In genomic region chr10:27241640-27242472, GRCh38 we compare ENCODE assay signal across 8 cellular contexts. TPM values are rescaled to one million over a fixed set of nuclear protein-coding genes. Genes with fewer than 3 reads are reported as not detected.
A peak's percentile ranks its signal among the peaks of the same experiment; 100 is the strongest.
DNase-seq lines count a peak whose midpoint lies in the region; ATAC-seq and TF ChIP-seq lines count a peak whose summit lies in the region.

No MANE protein-coding gene starts in this region.

- TF ChIP-seq POLR2A in GM10847 (IDR thresholded peaks at IDR 0.05; ENCODE audit: extremely low read depth, insufficient read length) (peak; percentile 69), NB4 (IDR thresholded peaks at IDR 0.05; ENCODE audit: extremely low read depth, insufficient read length) (peak; percentile 65), thyroid gland (IDR thresholded peaks at IDR 0.05) (peak; percentile 42 to 97)

- H3K4me3 Mint-ChIP-seq in glutamatergic neuron (ENCODE audit: unreplicated experiment): peak overlapping the region; percentile 91
- H3K4me3 Mint-ChIP-seq in osteocyte (ENCODE audit: unreplicated experiment): peak overlapping the region; percentile 93

- H3K9ac ChIP-seq in SK-N-SH: peak overlapping the region; percentile 83

- POLR2A ChIA-PET in SK-N-SH (lab: Yijun Ruan, JAX): interaction anchor here (0.6 to 1.3 kb wide), 5 partner anchors 15 to 121 kb away, joined by 3 to 4 read pairs (median 3); partner anchors contain the start of gene YME1L1

- H3K4me2 ChIP-seq in SK-N-SH: peak overlapping the region; percentile 75

- DNase-seq in NB4 (ENCODE audit: low read depth) (peak; percentile 94), SK-N-SH (peak; percentile 85), glutamatergic neuron (peak; percentile 93), osteocyte (ENCODE audit: extremely low spot score, unreplicated experiment) (peak; percentile 96), thyroid gland (peak; percentile 93 to 94)
- peak; percentile 87 to 90 for DNase-seq in activated naive CD4-positive, alpha-beta T cell treated with anti-CD3 and anti-CD28 coated beads, Interleukin-2, amount 50 U/mL, for 72 hours (ENCODE audit: low spot score in 2 of 2)

- H3K9me2 ChIP-seq in SK-N-SH: no peaks in the 10 kb centered on the region

- peaks cover 16% of the 10 kb centered on the region for H3K4me1 Mint-ChIP-seq in glutamatergic neuron (ENCODE audit: low read depth, unreplicated experiment)
- peaks cover 28% of the 10 kb centered on the region for H3K4me1 Mint-ChIP-seq in osteocyte (ENCODE audit: unreplicated experiment)

- H3K4me3 ChIP-seq in NB4 (ENCODE audit: low read depth, low read length) (peak overlapping the region; percentile 86), SK-N-SH (ENCODE audit: low read depth in 2 of 2, low read length in 1 of 2) (peak overlapping the region; percentile 84 to 90), thyroid gland (replicated peaks in 1 of 3) (peak overlapping the region; percentile 6 to 76 (median 57))

- H2AFZ ChIP-seq in SK-N-SH (ENCODE audit: low read depth): peak overlapping the region; percentile 91

- H3K27me3 Mint-ChIP-seq in glutamatergic neuron (ENCODE audit: unreplicated experiment): peaks cover 12% of the 10 kb centered on the region
- H3K27me3 Mint-ChIP-seq in osteocyte (ENCODE audit: unreplicated experiment): no peaks in the 10 kb centered on the region

- TF ChIP-seq EP300 in SK-N-SH (IDR thresholded peaks at IDR 0.05; ENCODE audit: borderline replicate concordance in 1 of 2, low read depth in 1 of 2, low read length in 1 of 2): no peak

- H3K9me3 Mint-ChIP-seq in activated naive CD4-positive, alpha-beta T cell treated with anti-CD3 and anti-CD28 coated beads, Interleukin-2, amount 50 U/mL, for 72 hours: no peaks in the 10 kb centered on the region
- H3K9me3 Mint-ChIP-seq in glutamatergic neuron (ENCODE audit: unreplicated experiment) (peaks cover 23% of the 10 kb centered on the region), osteocyte (ENCODE audit: unreplicated experiment) (no peaks in the 10 kb centered on the region)

- peak overlapping the region; percentile 96 to 98 for H3K27ac Mint-ChIP-seq in activated naive CD4-positive, alpha-beta T cell treated with anti-CD3 and anti-CD28 coated beads, Interleukin-2, amount 50 U/mL, for 72 hours
- H3K27ac Mint-ChIP-seq in glutamatergic neuron (ENCODE audit: unreplicated experiment) (peak overlapping the region; percentile 98), osteocyte (ENCODE audit: unreplicated experiment) (peak overlapping the region; percentile 98)

- peak; percentile 71 for ATAC-seq in HG02588 (IDR thresholded peaks at IDR 0.05; ENCODE audit: unreplicated experiment)
- ATAC-seq in activated naive CD4-positive, alpha-beta T cell treated with anti-CD3 and anti-CD28 coated beads, Interleukin-2, amount 50 U/mL, for 72 hours: peak; percentile 73 to 79

- H3K36me3 Mint-ChIP-seq in activated naive CD4-positive, alpha-beta T cell treated with anti-CD3 and anti-CD28 coated beads, Interleukin-2, amount 50 U/mL, for 72 hours: peaks cover 24 to 39% of the 10 kb centered on the region in 2 donors
- H3K36me3 Mint-ChIP-seq in glutamatergic neuron (ENCODE audit: unreplicated experiment) (no peaks in the 10 kb centered on the region), osteocyte (ENCODE audit: unreplicated experiment) (peaks cover 2% of the 10 kb centered on the region)

- H3K36me3 ChIP-seq in SK-N-SH (replicated peaks in 1 of 2; ENCODE audit: control insufficient read depth in 1 of 2, insufficient read depth in 2 of 2, low read length in 1 of 2) (peaks cover 0 to 7% of the 10 kb centered on the region in 2 experiments), thyroid gland (no peaks in the 10 kb centered on the region)

- intact Hi-C loops in thyroid gland (cut with DNase I): no loop called here

- no peak for TF ChIP-seq RAD21 in SK-N-SH (IDR thresholded peaks at IDR 0.05; ENCODE audit: low read length)

- H3K4me1 ChIP-seq in SK-N-SH (ENCODE audit: control insufficient read depth in 1 of 2, insufficient read depth in 2 of 2, low read depth in 1 of 2, low read length in 1 of 2): peaks cover 0 to 16% of the 10 kb centered on the region in 2 experiments; a peak in 3 of 4 replicates
- peaks cover 7 to 19% of the 10 kb centered on the region in 2 donors for H3K4me1 ChIP-seq in thyroid gland

- peaks cover 35% of the 10 kb centered on the region for H3F3A ChIP-seq in SK-N-SH (replicated peaks; ENCODE audit: insufficient read depth)

- H3K27me3 ChIP-seq in SK-N-SH (ENCODE audit: insufficient read depth): no peaks in the 10 kb centered on the region
- H3K27me3 ChIP-seq in thyroid gland: no peaks in the 10 kb centered on the region

- H3K27ac ChIP-seq in SK-N-SH (ENCODE audit: low read depth in 2 of 2, low read length in 1 of 2) (peak overlapping the region; percentile 97 to 100), thyroid gland (peak overlapping the region; percentile 94 to 97 (median 94))

- CTCF ChIA-PET in SK-N-SH (lab: Yijun Ruan, JAX): interaction anchor here (1.4 to 1.8 kb wide), 2 partner anchors 18 to 88 kb away, joined by 4 to 5 read pairs; partner anchors contain the start of gene YME1L1

- H3K79me2 ChIP-seq in SK-N-SH (ENCODE audit: insufficient read depth): peaks cover 40% of the 10 kb centered on the region

- 2% methylated on average over 43 of the region's 59 CpGs for WGBS in SK-N-SH (ENCODE audit: low lambda C conversion rate)
- 3% methylated on average over 37 to 56 of the region's 59 CpGs for WGBS in thyroid gland, 2 donors

- TF ChIP-seq CTCF in NB4 (IDR thresholded peaks at IDR 0.05; ENCODE audit: low read depth, low read length) (peak; percentile 35), SK-N-SH (IDR thresholded peaks at IDR 0.05) (peak; percentile 39), glutamatergic neuron (IDR thresholded peaks at IDR 0.05; ENCODE audit: partially characterized antibody, unreplicated experiment) (peak; percentile 34), osteocyte (IDR thresholded peaks at IDR 0.05) (peak; percentile 46), thyroid gland (IDR thresholded peaks at IDR 0.05) (peak in 4 of 6 experiments; percentile 19 to 48 (median 43))

- no peaks in the 10 kb centered on the region for H4K20me1 ChIP-seq in SK-N-SH (ENCODE audit: insufficient read depth)

- H3K9me3 ChIP-seq in SK-N-SH (no peaks in the 10 kb centered on the region; the same call in 1 of the 2 replicates), thyroid gland (no peaks in the 10 kb centered on the region)

TF ChIP-seq in SK-N-SH, 30 proteins besides CTCF, POLR2A, EP300 and RAD21 (continues in another document):
- no peak for TF ChIP-seq USF2 (IDR thresholded peaks at IDR 0.05; ENCODE audit: borderline replicate concordance, low read depth, low read length)
- no peak for TF ChIP-seq SMC3 (IDR thresholded peaks at IDR 0.05; ENCODE audit: low read depth, low read length)
- TF ChIP-seq SIN3A (IDR thresholded peaks at IDR 0.05; ENCODE audit: borderline replicate concordance, low read depth, low read length): peak; percentile 57; the same call in 1 of the 2 replicates
- no peak for TF ChIP-seq TCF12 (IDR thresholded peaks at IDR 0.05)
- no peak for TF ChIP-seq FOXM1 (IDR thresholded peaks at IDR 0.05; ENCODE audit: low read depth)
- no peak for TF ChIP-seq EZH2phosphoT487 (IDR thresholded peaks at IDR 0.05; ENCODE audit: borderline replicate concordance, low read depth)
- TF ChIP-seq GABPA (IDR thresholded peaks at IDR 0.05; ENCODE audit: low read depth): peak; percentile 91
- TF ChIP-seq GATA2 (CRISPR knock-in tag; IDR thresholded peaks at IDR 0.05): no peak
- no peak for TF ChIP-seq NFIC (IDR thresholded peaks at IDR 0.05; ENCODE audit: borderline replicate concordance)
- no peak for TF ChIP-seq IRF3 (IDR thresholded peaks at IDR 0.05; ENCODE audit: low read depth, low read length)
- peak; percentile 46; the same call in 1 of the 2 replicates for TF ChIP-seq MXI1 (IDR thresholded peaks at IDR 0.05; ENCODE audit: low read depth, low read length)
- TF ChIP-seq PBX3 (IDR thresholded peaks at IDR 0.05): no peak
- no peak for TF ChIP-seq FOXJ3 (CRISPR knock-in tag; IDR thresholded peaks at IDR 0.05)

RNA-seq across cellular contexts. Expression of gene ACBD5, which starts 1.3 kb away (rescaled TPM):
- 12.5 and 14.8 TPM in 2 replicates for polyA plus RNA-seq in SK-N-SH (2012; rRNA removed)
- 18.3 and 22.1 TPM in 2 replicates for polyA plus RNA-seq in SK-N-SH (2012; cell fraction: cytosol; rRNA removed)
- 6.1 and 8.8 TPM in 2 replicates for polyA plus RNA-seq in SK-N-SH (2012; cell fraction: nucleus; rRNA removed)
- total RNA-seq in activated naive CD4-positive, alpha-beta T cell treated with anti-CD3 and anti-CD28 coated beads, Interleukin-2, amount 50 U/mL, for 72 hours: 10 to 100 TPM; 15.4 to 16.0 TPM
- total RNA-seq in glutamatergic neuron (ENCODE audit: unreplicated experiment) (27.0 TPM), osteocyte (24.4 and 25.0 TPM in 2 replicates), thyroid gland (10 to 100 TPM; 36.5 to 43.5 (median 41.2) TPM)

Comparison
In these comparisons a context has a peak if more than half of its experiments do, and no peak if none do; other contexts are left out.
1. Peak in every context shown above with its lines: DNase-seq, ATAC-seq, H3K4me3 ChIP-seq and H3K27ac ChIP-seq.